In the genomic region with DNA sequence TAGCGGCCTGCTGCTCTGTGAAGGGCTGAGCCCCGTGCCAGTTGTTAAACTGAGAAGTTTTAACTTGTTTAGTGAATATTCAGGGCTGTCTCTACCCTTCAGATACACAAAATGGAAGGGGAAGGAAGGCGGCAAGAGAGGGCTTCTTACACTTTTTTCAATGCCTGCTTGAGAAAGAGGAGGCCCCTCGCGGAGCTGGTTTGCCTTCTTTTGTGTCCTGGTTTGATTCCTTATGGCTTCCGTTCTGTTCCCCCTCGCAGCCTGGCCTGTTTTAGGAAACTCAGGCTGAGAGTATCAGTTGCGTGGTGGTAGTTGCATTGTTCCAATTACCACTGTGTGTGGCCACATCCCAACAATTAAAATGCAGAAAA, we compare ENCODE assay signal across 7 cellular contexts. TPM values are rescaled to one million over a fixed set of nuclear protein-coding genes. Genes with fewer than 3 reads are reported as not detected.
A peak's percentile ranks its signal among the peaks of the same experiment; 100 is the strongest.
DNase-seq lines count a peak whose midpoint lies in the region; ATAC-seq and TF ChIP-seq lines count a peak whose summit lies in the region.

No MANE protein-coding gene starts in this region.

- H3K27me3 Mint-ChIP-seq in GM23338 (ENCODE audit: insufficient read depth, low read depth, poor library complexity) (peaks cover 5% of the 10 kb centered on the region), T-cell (no peaks in the 10 kb centered on the region)

- no peak overlapping the region for H2AFZ ChIP-seq in GM23338

- CTCF ChIA-PET in T-cell (lab: Charles Lee) = interaction anchor here (0.6 to 6.3 kb wide), 4 partner anchors 12 to 15 kb away, joined by 7 to 88 read pairs (median 15); a partner anchor contains a TSS

- H3K27me3 ChIP-seq in GM23338 (ENCODE audit: insufficient read depth) (no peaks in the 10 kb centered on the region), rectal smooth muscle tissue (ENCODE audit: control insufficient read depth, insufficient read depth, low read length) (no peaks in the 10 kb centered on the region)

- peak overlapping the region; percentile 46 for H3K9ac ChIP-seq in rectal smooth muscle tissue (ENCODE audit: low read length)

- DNase-seq in GM23338 (ENCODE audit: low spot score) (peak; percentile 55), T-cell (no peak), fibroblast of villous mesenchyme (ENCODE audit: low read depth) (peak; percentile 31), NCI-H1694 treated with DMSO at 0.1 percent for 48 hours (lab: John Stamatoyannopoulos, UW) (no peak)
- no peak for DNase-seq in activated CD4-positive, CD25-positive, alpha-beta regulatory T cell treated with anti-CD3 and anti-CD28 coated beads, Interleukin-2, amount 50 U/mL, for 72 hours

- H3K4me3 Mint-ChIP-seq in GM23338 (peak overlapping the region; percentile 97), T-cell (peak overlapping the region; percentile 87 to 91 (median 89))

- H3K4me2 ChIP-seq in GM23338 = peak overlapping the region; percentile 99

- H3K79me2 ChIP-seq in GM23338 (replicated peaks; ENCODE audit: insufficient read depth) = peaks cover 58% of the 10 kb centered on the region

- H3K4me1 ChIP-seq in GM23338 (ENCODE audit: insufficient read depth) (peaks cover 12% of the 10 kb centered on the region; the same call in 1 of the 2 replicates), rectal smooth muscle tissue (ENCODE audit: control insufficient read depth, insufficient read depth, low read length) (peaks cover 12% of the 10 kb centered on the region)

- H3K27ac Mint-ChIP-seq in GM23338 = peak overlapping the region; percentile 93
- H3K27ac Mint-ChIP-seq in T-cell = peak overlapping the region; percentile 79 to 86

- H3K27ac ChIP-seq in GM23338 (ENCODE audit: low read depth) (peak overlapping the region; percentile 100), rectal smooth muscle tissue (ENCODE audit: low read depth, low read length) (peak overlapping the region; percentile 99)

- peak overlapping the region; percentile 85 for H3K4me3 ChIP-seq in GM23338
- H3K4me3 ChIP-seq in fibroblast of villous mesenchyme (ENCODE audit: low read depth, low read length) = peak overlapping the region; percentile 94
- H3K4me3 ChIP-seq in rectal smooth muscle tissue (ENCODE audit: low read length) = peak overlapping the region; percentile 85

- H3K36me3 ChIP-seq in GM23338 (ENCODE audit: insufficient read depth) = peaks cover 18% of the 10 kb centered on the region
- peaks cover 10% of the 10 kb centered on the region for H3K36me3 ChIP-seq in rectal smooth muscle tissue (ENCODE audit: control insufficient read depth, insufficient read depth, low read length)

- POLR2A ChIA-PET in T-cell (lab: Charles Lee) = interaction anchor here (0.6 to 3.7 kb wide), 4 partner anchors 12 to 14 kb away, joined by 3 to 33 read pairs (median 4); a partner anchor contains a TSS

- no peaks in the 10 kb centered on the region for H3K9me3 Mint-ChIP-seq in GM23338
- no peaks in the 10 kb centered on the region for H3K9me3 Mint-ChIP-seq in T-cell

- H3K4me1 Mint-ChIP-seq in GM23338 (peaks cover 27% of the 10 kb centered on the region), T-cell (peaks cover 34 to 41% (median 37%) of the 10 kb centered on the region in 3 donors)

- no peaks in the 10 kb centered on the region for H3F3A ChIP-seq in GM23338 (replicated peaks; ENCODE audit: low read depth)

- ATAC-seq in GM23338 (peak; percentile 1), T-cell (replicated peaks in 1 of 4) (no peak), GM21528 (IDR thresholded peaks at IDR 0.05; ENCODE audit: low FRiP score, unreplicated experiment) (no peak)

- peaks cover 34% of the 10 kb centered on the region for H3K36me3 Mint-ChIP-seq in GM23338 (ENCODE audit: low read depth)
- H3K36me3 Mint-ChIP-seq in T-cell = peaks cover 17% of the 10 kb centered on the region

- TF ChIP-seq CTCF in GM23338 (conservative IDR thresholded peaks at IDR 0.05; ENCODE audit: low read depth in 2 of 2) (no peak), fibroblast of villous mesenchyme (IDR thresholded peaks at IDR 0.05; ENCODE audit: insufficient read depth, low read depth, low read length) (no peak)

- no peaks in the 10 kb centered on the region for H3K9me2 ChIP-seq in GM23338 (ENCODE audit: insufficient read depth)

- H4K20me1 ChIP-seq in GM23338 (replicated peaks; ENCODE audit: insufficient read depth) = 0 out of 2 replicates have a peak, but pooled peaks cover 6% of the 10 kb centered on the region

TF ChIP-seq in GM23338, 12 proteins besides CTCF, POLR2A, EP300 and RAD21 (continues in another document):
- TF ChIP-seq JUNB (IDR thresholded peaks at IDR 0.05; ENCODE audit: unreplicated experiment) = no peak
- no peak for TF ChIP-seq ZNF331 (CRISPR knock-in tag; IDR thresholded peaks at IDR 0.05; ENCODE audit: low read depth)
- TF ChIP-seq, protein P1, sequence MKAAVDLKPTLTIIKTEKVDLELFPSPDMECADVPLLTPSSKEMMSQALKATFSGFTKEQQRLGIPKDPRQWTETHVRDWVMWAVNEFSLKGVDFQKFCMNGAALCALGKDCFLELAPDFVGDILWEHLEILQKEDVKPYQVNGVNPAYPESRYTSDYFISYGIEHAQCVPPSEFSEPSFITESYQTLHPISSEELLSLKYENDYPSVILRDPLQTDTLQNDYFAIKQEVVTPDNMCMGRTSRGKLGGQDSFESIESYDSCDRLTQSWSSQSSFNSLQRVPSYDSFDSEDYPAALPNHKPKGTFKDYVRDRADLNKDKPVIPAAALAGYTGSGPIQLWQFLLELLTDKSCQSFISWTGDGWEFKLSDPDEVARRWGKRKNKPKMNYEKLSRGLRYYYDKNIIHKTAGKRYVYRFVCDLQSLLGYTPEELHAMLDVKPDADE (IDR thresholded peaks at IDR 0.05) = no peak
- no peak for TF ChIP-seq EZH2phosphoT487 (IDR thresholded peaks at IDR 0.05; ENCODE audit: unreplicated experiment)
- TF ChIP-seq POLR2AphosphoS5 (IDR thresholded peaks at IDR 0.05; ENCODE audit: low read depth) = no peak
- no peak for TF ChIP-seq CREB1 (CRISPR knock-in tag; IDR thresholded peaks at IDR 0.05; ENCODE audit: low read depth)
- no peak for TF ChIP-seq ZNF114 (CRISPR knock-in tag; IDR thresholded peaks at IDR 0.05)
- TF ChIP-seq, protein P2, sequence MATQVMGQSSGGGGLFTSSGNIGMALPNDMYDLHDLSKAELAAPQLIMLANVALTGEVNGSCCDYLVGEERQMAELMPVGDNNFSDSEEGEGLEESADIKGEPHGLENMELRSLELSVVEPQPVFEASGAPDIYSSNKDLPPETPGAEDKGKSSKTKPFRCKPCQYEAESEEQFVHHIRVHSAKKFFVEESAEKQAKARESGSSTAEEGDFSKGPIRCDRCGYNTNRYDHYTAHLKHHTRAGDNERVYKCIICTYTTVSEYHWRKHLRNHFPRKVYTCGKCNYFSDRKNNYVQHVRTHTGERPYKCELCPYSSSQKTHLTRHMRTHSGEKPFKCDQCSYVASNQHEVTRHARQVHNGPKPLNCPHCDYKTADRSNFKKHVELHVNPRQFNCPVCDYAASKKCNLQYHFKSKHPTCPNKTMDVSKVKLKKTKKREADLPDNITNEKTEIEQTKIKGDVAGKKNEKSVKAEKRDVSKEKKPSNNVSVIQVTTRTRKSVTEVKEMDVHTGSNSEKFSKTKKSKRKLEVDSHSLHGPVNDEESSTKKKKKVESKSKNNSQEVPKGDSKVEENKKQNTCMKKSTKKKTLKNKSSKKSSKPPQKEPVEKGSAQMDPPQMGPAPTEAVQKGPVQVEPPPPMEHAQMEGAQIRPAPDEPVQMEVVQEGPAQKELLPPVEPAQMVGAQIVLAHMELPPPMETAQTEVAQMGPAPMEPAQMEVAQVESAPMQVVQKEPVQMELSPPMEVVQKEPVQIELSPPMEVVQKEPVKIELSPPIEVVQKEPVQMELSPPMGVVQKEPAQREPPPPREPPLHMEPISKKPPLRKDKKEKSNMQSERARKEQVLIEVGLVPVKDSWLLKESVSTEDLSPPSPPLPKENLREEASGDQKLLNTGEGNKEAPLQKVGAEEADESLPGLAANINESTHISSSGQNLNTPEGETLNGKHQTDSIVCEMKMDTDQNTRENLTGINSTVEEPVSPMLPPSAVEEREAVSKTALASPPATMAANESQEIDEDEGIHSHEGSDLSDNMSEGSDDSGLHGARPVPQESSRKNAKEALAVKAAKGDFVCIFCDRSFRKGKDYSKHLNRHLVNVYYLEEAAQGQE (IDR thresholded peaks at IDR 0.05; ENCODE audit: unreplicated experiment) = no peak
- TF ChIP-seq NANOG (IDR thresholded peaks at IDR 0.05; ENCODE audit: borderline replicate concordance) = no peak
- no peak for TF ChIP-seq EZH2 (IDR thresholded peaks at IDR 0.05; ENCODE audit: low read depth, unreplicated experiment)

RNA-seq across cellular contexts. Expression of a gene that starts 1.0 kb away (rescaled TPM):
- 45.0 and 49.9 TPM in 2 replicates for total RNA-seq in GM23338 (2014; rRNA removed; shearing (Covaris generic))
- polyA plus RNA-seq in GM23338 (2016; fragmentation: Nextera tagmentation; extraction: Ambion mirVana) = 20.4 and 21.0 TPM in 2 replicates
- total RNA-seq in T-cell (10 to 100 TPM; 22.2 to 58.3 (median 25.5) TPM), fibroblast of villous mesenchyme (34.1 and 46.6 TPM in 2 replicates)

RNA-seq across cellular contexts. Expression of a gene that starts 7.5 kb away (rescaled TPM):
- total RNA-seq in GM23338 (2014; rRNA removed; shearing (Covaris generic)) = 25.6 and 29.9 TPM in 2 replicates
- polyA plus RNA-seq in GM23338 (2016; fragmentation: Nextera tagmentation; extraction: Ambion mirVana) = 20.0 and 20.9 TPM in 2 replicates
- total RNA-seq in T-cell (under 1 TPM in 1 of 5 donors, not detected in 4; 0.23 TPM), fibroblast of villous mesenchyme (4.8 and 6.9 TPM in 2 replicates)

RNA-seq across cellular contexts. Expression of a gene that starts 13.4 kb away (rescaled TPM):
- 86.6 and 90.3 TPM in 2 replicates for total RNA-seq in GM23338 (2014; rRNA removed; shearing (Covaris generic))
- 25.8 TPM in 2 replicates for polyA plus RNA-seq in GM23338 (2016; fragmentation: Nextera tagmentation; extraction: Ambion mirVana)
- total RNA-seq in T-cell (10 to 100 TPM; 72.9 to 78.3 (median 76.0) TPM), fibroblast of villous mesenchyme (45.1 and 51.4 TPM in 2 replicates)

Comparison
In these comparisons a context has a peak if more than half of its experiments do, and no peak if none do; other contexts are left out.
1. DNase-seq: peak in GM23338 (single experiment) and fibroblast of villous mesenchyme (single experiment); none in T-cell (0 of 34), activated CD4-positive, CD25-positive, alpha-beta regulatory T cell treated with anti-CD3 and anti-CD28 coated beads, Interleukin-2, amount 50 U/mL, for 72 hours (single experiment) and NCI-H1694 treated with DMSO at 0.1 percent for 48 hours (single experiment).
2. Peak in every context shown above with its lines, with median percentiles within 50 percentile points of each other: H3K4me3 ChIP-seq.